ENCODE assay signal across 19 cellular contexts in genomic region chr9:133876836-133877235, GRCh38.
DNase-seq lines count a peak whose midpoint lies in the region; ATAC-seq and TF ChIP-seq lines count a peak whose summit lies in the region.
"Had no signal": no experiment of that assay in that cellular context is flagged by ENCODE, and none has a peak within 500 bp of the region (broad histone marks: within the 10 kb centered on the region; RNA-seq: fewer than 3 reads in every experiment).

No MANE protein-coding gene starts in this region.

- no peaks in the 10 kb centered on the region for H3K9me3 Mint-ChIP-seq in IgD-negative memory B cell
- H3K9me3 Mint-ChIP-seq in neural crest cell, result no peaks in the 10 kb centered on the region
- H3K9me3 Mint-ChIP-seq: activated CD4-positive, alpha-beta T cell treated with anti-CD3 and anti-CD28 coated beads, Interleukin-2, amount 10 ng/mL, durations not matched to agents 7 days and 5 days; activated naive CD4-positive, alpha-beta T cell treated with anti-CD3 and anti-CD28 coated beads, Interleukin-2, amount 50 U/mL, for 72 hours; activated T-helper 17 cell treated with anti-CD3 and anti-CD28 coated beads, Interleukin-2, amount 50 U/mL, for 72 hours; CD14-positive monocyte had no signal

- H3K4me3 Mint-ChIP-seq in IgD-negative memory B cell, result no peak overlapping the region
- H3K4me3 Mint-ChIP-seq in neural crest cell, result no peak overlapping the region
- H3K4me3 Mint-ChIP-seq: activated CD4-positive, alpha-beta T cell treated with anti-CD3 and anti-CD28 coated beads, Interleukin-2, amount 10 ng/mL, durations not matched to agents 7 days and 5 days; activated T-helper 17 cell treated with anti-CD3 and anti-CD28 coated beads, Interleukin-2, amount 50 U/mL, for 72 hours; CD14-positive monocyte had no signal

- TF ChIP-seq CTCF in VCaP (conservative IDR thresholded peaks at IDR 0.05) (no peak), neural crest cell (conservative IDR thresholded peaks at IDR 0.05) (no peak), omental fat pad (IDR thresholded peaks at IDR 0.05) (no peak)

- H3K27ac Mint-ChIP-seq in IgD-negative memory B cell (peak overlapping the region in 2 of 3 donors; percentile 14 to 67), neural crest cell (ENCODE audit: unreplicated experiment) (peak overlapping the region; percentile 62)
- H3K27ac Mint-ChIP-seq: activated CD4-positive, alpha-beta T cell treated with anti-CD3 and anti-CD28 coated beads, Interleukin-2, amount 10 ng/mL, durations not matched to agents 7 days and 5 days; activated naive CD4-positive, alpha-beta T cell treated with anti-CD3 and anti-CD28 coated beads, Interleukin-2, amount 50 U/mL, for 72 hours; activated T-helper 17 cell treated with anti-CD3 and anti-CD28 coated beads, Interleukin-2, amount 50 U/mL, for 72 hours had no signal

- H3K36me3 Mint-ChIP-seq in IgD-negative memory B cell, result no peaks in the 10 kb centered on the region
- H3K36me3 Mint-ChIP-seq in neural crest cell (ENCODE audit: low read depth), result no peaks in the 10 kb centered on the region
- H3K36me3 Mint-ChIP-seq: activated naive CD4-positive, alpha-beta T cell treated with anti-CD3 and anti-CD28 coated beads, Interleukin-2, amount 50 U/mL, for 72 hours had no signal

- ATAC-seq in HG03469 (IDR thresholded peaks at IDR 0.05; ENCODE audit: unreplicated experiment), result no peak
- no peak for ATAC-seq in GM18909 (IDR thresholded peaks at IDR 0.05; ENCODE audit: poor library complexity, unreplicated experiment)
- no peak for ATAC-seq in omental fat pad (ENCODE audit: low FRiP score)
- ATAC-seq: activated naive CD4-positive, alpha-beta T cell treated with anti-CD3 and anti-CD28 coated beads, Interleukin-2, amount 50 U/mL, for 72 hours; activated T-helper 17 cell treated with anti-CD3 and anti-CD28 coated beads, Interleukin-2, amount 50 U/mL, for 72 hours had no signal

- peak; percentile 34 for DNase-seq in NCI-H2196 treated with DMSO at 0.1 percent for 48 hours (lab: John Stamatoyannopoulos, UW; ENCODE audit: unreplicated experiment)
- no peak for DNase-seq in NCI-H2196 (lab: John Stamatoyannopoulos, UW; ENCODE audit: unreplicated experiment)
- no peak for DNase-seq in neural crest cell (ENCODE audit: low read depth, low spot score)
- DNase-seq in omental fat pad (ENCODE audit: low spot score), result no peak
- DNase-seq: activated CD4-positive, alpha-beta T cell treated with anti-CD3 and anti-CD28 coated beads, Interleukin-2, amount 10 ng/mL, durations not matched to agents 7 days and 5 days; aorta; foreskin melanocyte; hypothalamus; left ventricle myocardium superior; NCI-H2081 treated with DMSO at 0.1 percent for 48 hours; uterus had no signal

- H3K27me3 Mint-ChIP-seq in IgD-negative memory B cell (no peaks in the 10 kb centered on the region), neural crest cell (ENCODE audit: low read depth) (no peaks in the 10 kb centered on the region)
- H3K27me3 Mint-ChIP-seq: activated CD4-positive, alpha-beta T cell treated with anti-CD3 and anti-CD28 coated beads, Interleukin-2, amount 10 ng/mL, durations not matched to agents 7 days and 5 days; activated T-helper 17 cell treated with anti-CD3 and anti-CD28 coated beads, Interleukin-2, amount 50 U/mL, for 72 hours had no signal

- peaks cover 10 to 30% (median 14%) of the 10 kb centered on the region in 3 donors for H3K4me1 Mint-ChIP-seq in IgD-negative memory B cell
- peaks cover 43% of the 10 kb centered on the region for H3K4me1 Mint-ChIP-seq in neural crest cell
- H3K4me1 Mint-ChIP-seq: activated CD4-positive, alpha-beta T cell treated with anti-CD3 and anti-CD28 coated beads, Interleukin-2, amount 10 ng/mL, durations not matched to agents 7 days and 5 days; activated T-helper 17 cell treated with anti-CD3 and anti-CD28 coated beads, Interleukin-2, amount 50 U/mL, for 72 hours; CD14-positive monocyte had no signal

- H3K27ac ChIP-seq in VCaP, result peak overlapping the region; percentile 95; the same call in 1 of the 2 replicates
- H3K27ac ChIP-seq: KMS-11, uterus had no signal
